In the genomic region with DNA sequence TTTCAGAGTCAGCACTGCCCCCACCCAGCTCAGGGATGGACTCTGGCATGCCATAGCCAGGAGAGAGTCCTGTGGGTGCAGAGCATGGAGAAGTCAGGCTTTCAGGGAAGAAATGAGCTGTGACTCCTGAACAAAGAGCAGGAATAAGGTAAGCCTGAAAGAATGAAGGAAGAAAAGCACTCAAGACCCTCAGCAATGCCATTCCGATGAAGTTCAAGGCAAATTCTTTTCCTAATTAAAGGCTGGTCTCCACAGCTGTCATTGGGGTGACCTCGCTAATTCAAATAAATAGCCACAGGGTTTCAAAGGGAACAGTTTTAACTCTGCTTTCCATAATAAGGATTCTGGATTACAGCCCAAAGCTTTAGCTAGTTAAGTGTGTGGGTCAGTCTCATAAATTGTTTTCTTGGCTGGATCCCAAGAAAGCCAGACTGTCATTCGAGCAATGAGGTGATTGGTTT, we compare ENCODE assay signal across 1 cellular context.
A peak's percentile ranks its signal among the peaks of the same experiment; 100 is the strongest.
TF ChIP-seq lines count a peak whose summit lies in the region.

No MANE protein-coding gene starts in this region.

TF ChIP-seq in HEK293, 187 proteins besides CTCF, POLR2A, EP300 and RAD21 (continued from another document and continues in another):
- TF ChIP-seq, protein P1, sequence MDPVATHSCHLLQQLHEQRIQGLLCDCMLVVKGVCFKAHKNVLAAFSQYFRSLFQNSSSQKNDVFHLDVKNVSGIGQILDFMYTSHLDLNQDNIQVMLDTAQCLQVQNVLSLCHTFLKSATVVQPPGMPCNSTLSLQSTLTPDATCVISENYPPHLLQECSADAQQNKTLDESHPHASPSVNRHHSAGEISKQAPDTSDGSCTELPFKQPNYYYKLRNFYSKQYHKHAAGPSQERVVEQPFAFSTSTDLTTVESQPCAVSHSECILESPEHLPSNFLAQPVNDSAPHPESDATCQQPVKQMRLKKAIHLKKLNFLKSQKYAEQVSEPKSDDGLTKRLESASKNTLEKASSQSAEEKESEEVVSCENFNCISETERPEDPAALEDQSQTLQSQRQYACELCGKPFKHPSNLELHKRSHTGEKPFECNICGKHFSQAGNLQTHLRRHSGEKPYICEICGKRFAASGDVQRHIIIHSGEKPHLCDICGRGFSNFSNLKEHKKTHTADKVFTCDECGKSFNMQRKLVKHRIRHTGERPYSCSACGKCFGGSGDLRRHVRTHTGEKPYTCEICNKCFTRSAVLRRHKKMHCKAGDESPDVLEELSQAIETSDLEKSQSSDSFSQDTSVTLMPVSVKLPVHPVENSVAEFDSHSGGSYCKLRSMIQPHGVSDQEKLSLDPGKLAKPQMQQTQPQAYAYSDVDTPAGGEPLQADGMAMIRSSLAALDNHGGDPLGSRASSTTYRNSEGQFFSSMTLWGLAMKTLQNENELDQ (tag by site-specific recombination; IDR thresholded peaks at IDR 0.05; ENCODE audit: low read depth): no peak
- TF ChIP-seq ZNF221 (tag by site-specific recombination; IDR thresholded peaks at IDR 0.05; ENCODE audit: borderline replicate concordance): no peak
- no peak for TF ChIP-seq GLI4 (tag by site-specific recombination; IDR thresholded peaks at IDR 0.05)
- no peak for TF ChIP-seq ZNF133 (tag by site-specific recombination; IDR thresholded peaks at IDR 0.05)
- peak; percentile 43; the same call in 1 of the 2 replicates for TF ChIP-seq OSR2 (tag by site-specific recombination; IDR thresholded peaks at IDR 0.05)
- no peak for TF ChIP-seq ZNF48 (tag by site-specific recombination; IDR thresholded peaks at IDR 0.05)
- no peak for TF ChIP-seq ZNF639 (tag by site-specific recombination; IDR thresholded peaks at IDR 0.05)
- TF ChIP-seq ZNF157 (tag by site-specific recombination; IDR thresholded peaks at IDR 0.05): no peak
- TF ChIP-seq ZBTB11 (tag by site-specific recombination; conservative IDR thresholded peaks at IDR 0.05; ENCODE audit: low read depth): peak; percentile 49; the same call in 1 of the 2 replicates
- no peak for TF ChIP-seq ZNF423 (tag by site-specific recombination; IDR thresholded peaks at IDR 0.05)
- TF ChIP-seq ZNF366 (tag by site-specific recombination; conservative IDR thresholded peaks at IDR 0.05): peak; percentile 61
- TF ChIP-seq ZNF18 (tag by site-specific recombination; IDR thresholded peaks at IDR 0.05): peak; percentile 22; the same call in 1 of the 2 replicates
- peak; percentile 70 for TF ChIP-seq FEZF1 (tag by site-specific recombination; IDR thresholded peaks at IDR 0.05)
- no peak for TF ChIP-seq ZNF350 (tag by site-specific recombination; IDR thresholded peaks at IDR 0.05)
- peak; percentile 88 for TF ChIP-seq PRDM6 (tag by site-specific recombination; IDR thresholded peaks at IDR 0.05)
- TF ChIP-seq ZBTB17 (tag by site-specific recombination; IDR thresholded peaks at IDR 0.05): peak; percentile 77
- no peak for TF ChIP-seq ZNF274 (IDR thresholded peaks at IDR 0.05; ENCODE audit: low read length)
- no peak for TF ChIP-seq ZNF274 (tag by site-specific recombination; IDR thresholded peaks at IDR 0.05; ENCODE audit: borderline replicate concordance)
- no peak for TF ChIP-seq ZFP41 (tag by site-specific recombination; IDR thresholded peaks at IDR 0.05; ENCODE audit: borderline replicate concordance)
- no peak for TF ChIP-seq ZFP37 (tag by site-specific recombination; IDR thresholded peaks at IDR 0.05)
- no peak for TF ChIP-seq BCL11A (tag by site-specific recombination; IDR thresholded peaks at IDR 0.05; ENCODE audit: low read depth)
- TF ChIP-seq, protein P2, sequence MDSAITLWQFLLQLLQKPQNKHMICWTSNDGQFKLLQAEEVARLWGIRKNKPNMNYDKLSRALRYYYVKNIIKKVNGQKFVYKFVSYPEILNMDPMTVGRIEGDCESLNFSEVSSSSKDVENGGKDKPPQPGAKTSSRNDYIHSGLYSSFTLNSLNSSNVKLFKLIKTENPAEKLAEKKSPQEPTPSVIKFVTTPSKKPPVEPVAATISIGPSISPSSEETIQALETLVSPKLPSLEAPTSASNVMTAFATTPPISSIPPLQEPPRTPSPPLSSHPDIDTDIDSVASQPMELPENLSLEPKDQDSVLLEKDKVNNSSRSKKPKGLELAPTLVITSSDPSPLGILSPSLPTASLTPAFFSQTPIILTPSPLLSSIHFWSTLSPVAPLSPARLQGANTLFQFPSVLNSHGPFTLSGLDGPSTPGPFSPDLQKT (IDR thresholded peaks at IDR 0.05; ENCODE audit: borderline replicate concordance, low read depth, low read length): no peak
- no peak for TF ChIP-seq ZNF239 (tag by site-specific recombination; IDR thresholded peaks at IDR 0.05)
- TF ChIP-seq ZNF629 (tag by site-specific recombination; IDR thresholded peaks at IDR 0.05): peak; percentile 56
- no peak for TF ChIP-seq ZBTB26 (tag by site-specific recombination; optimal IDR thresholded peaks at IDR 0.05)
- TF ChIP-seq ZBTB6 (tag by site-specific recombination; IDR thresholded peaks at IDR 0.05): no peak
- TF ChIP-seq, protein P3, sequence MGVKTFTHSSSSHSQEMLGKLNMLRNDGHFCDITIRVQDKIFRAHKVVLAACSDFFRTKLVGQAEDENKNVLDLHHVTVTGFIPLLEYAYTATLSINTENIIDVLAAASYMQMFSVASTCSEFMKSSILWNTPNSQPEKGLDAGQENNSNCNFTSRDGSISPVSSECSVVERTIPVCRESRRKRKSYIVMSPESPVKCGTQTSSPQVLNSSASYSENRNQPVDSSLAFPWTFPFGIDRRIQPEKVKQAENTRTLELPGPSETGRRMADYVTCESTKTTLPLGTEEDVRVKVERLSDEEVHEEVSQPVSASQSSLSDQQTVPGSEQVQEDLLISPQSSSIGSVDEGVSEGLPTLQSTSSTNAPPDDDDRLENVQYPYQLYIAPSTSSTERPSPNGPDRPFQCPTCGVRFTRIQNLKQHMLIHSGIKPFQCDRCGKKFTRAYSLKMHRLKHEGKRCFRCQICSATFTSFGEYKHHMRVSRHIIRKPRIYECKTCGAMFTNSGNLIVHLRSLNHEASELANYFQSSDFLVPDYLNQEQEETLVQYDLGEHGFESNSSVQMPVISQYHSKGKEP (tag by site-specific recombination; IDR thresholded peaks at IDR 0.05): 0 out of 2 replicates have a peak, but pooled peaks have one; percentile 38
- no peak for TF ChIP-seq ZNF473 (tag by site-specific recombination; IDR thresholded peaks at IDR 0.05)
- no peak for TF ChIP-seq GLIS2 (tag by site-specific recombination; IDR thresholded peaks at IDR 0.05)
- peak; percentile 90 for TF ChIP-seq ZNF600 (tag by site-specific recombination; IDR thresholded peaks at IDR 0.05)
- TF ChIP-seq HOXA7 (CRISPR knock-in tag; IDR thresholded peaks at IDR 0.05; ENCODE audit: borderline replicate concordance): no peak
- no peak for TF ChIP-seq ZNF169 (tag by site-specific recombination; IDR thresholded peaks at IDR 0.05)
- TF ChIP-seq MYNN (tag by site-specific recombination; IDR thresholded peaks at IDR 0.05; ENCODE audit: borderline replicate concordance): no peak
- TF ChIP-seq ZIC2 (tag by site-specific recombination; IDR thresholded peaks at IDR 0.05): no peak
- no peak for TF ChIP-seq ZNF223 (tag by site-specific recombination; IDR thresholded peaks at IDR 0.05)
- TF ChIP-seq ZNF248 (tag by site-specific recombination; IDR thresholded peaks at IDR 0.05): no peak
- TF ChIP-seq, protein P4, sequence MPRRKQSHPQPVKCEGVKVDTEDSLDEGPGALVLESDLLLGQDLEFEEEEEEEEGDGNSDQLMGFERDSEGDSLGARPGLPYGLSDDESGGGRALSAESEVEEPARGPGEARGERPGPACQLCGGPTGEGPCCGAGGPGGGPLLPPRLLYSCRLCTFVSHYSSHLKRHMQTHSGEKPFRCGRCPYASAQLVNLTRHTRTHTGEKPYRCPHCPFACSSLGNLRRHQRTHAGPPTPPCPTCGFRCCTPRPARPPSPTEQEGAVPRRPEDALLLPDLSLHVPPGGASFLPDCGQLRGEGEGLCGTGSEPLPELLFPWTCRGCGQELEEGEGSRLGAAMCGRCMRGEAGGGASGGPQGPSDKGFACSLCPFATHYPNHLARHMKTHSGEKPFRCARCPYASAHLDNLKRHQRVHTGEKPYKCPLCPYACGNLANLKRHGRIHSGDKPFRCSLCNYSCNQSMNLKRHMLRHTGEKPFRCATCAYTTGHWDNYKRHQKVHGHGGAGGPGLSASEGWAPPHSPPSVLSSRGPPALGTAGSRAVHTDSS (tag by site-specific recombination; IDR thresholded peaks at IDR 0.05): no peak
- TF ChIP-seq ZNF280C (tag by site-specific recombination; IDR thresholded peaks at IDR 0.05): no peak
